ENCODE assay signal across 15 cellular contexts in genomic region chr1:43288058-43288784, GRCh38. TPM values are rescaled to one million over a fixed set of nuclear protein-coding genes. Genes with fewer than 3 reads are reported as not detected.
DNase-seq lines count a peak whose midpoint lies in the region; FAIRE-seq and TF ChIP-seq lines count a peak whose summit lies in the region.
"Had no signal": no experiment of that assay in that cellular context is flagged by ENCODE, and none has a peak within 500 bp of the region (broad histone marks: within the 10 kb centered on the region; RNA-seq: fewer than 3 reads in every experiment).

No MANE protein-coding gene starts in this region.

- H3K4me3 ChIP-seq in kidney (ENCODE audit: low read length in 2 of 2): no peak overlapping the region
- H3K4me3 ChIP-seq in suprapubic skin: no peak overlapping the region
- H3K4me3 ChIP-seq: BLaER1, PC-9 had no signal

- H3K36me3 Mint-ChIP-seq in brain (no peaks in the 10 kb centered on the region), type B pancreatic cell (no peaks in the 10 kb centered on the region)

- DNase-seq in NCI-H1694 treated with DMSO at 0.1 percent for 48 hours (lab: John Stamatoyannopoulos, UW) (peak; percentile 38), kidney (peak; percentile 47), type B pancreatic cell (ENCODE audit: extremely low spot score, unreplicated experiment) (no peak), suprapubic skin (ENCODE audit: low spot score in 2 of 2) (no peak), AG08395 (ENCODE audit: low spot score) (no peak), NCI-H2081 treated with DMSO at 0.1 percent for 48 hours (lab: John Stamatoyannopoulos, UW) (no peak)
- DNase-seq: H9, Kasumi-1, NCI-H2029, NCI-H2227 treated with DMSO at 0.1 percent for 48 hours, NCI-H748 treated with DMSO at 0.1 percent for 48 hours, PC-9 had no signal

- H3K36me3 ChIP-seq in kidney (ENCODE audit: control insufficient read depth in 1 of 2, insufficient read depth in 2 of 2, low read length in 2 of 2) (no peaks in the 10 kb centered on the region), suprapubic skin (no peaks in the 10 kb centered on the region)
- H3K36me3 ChIP-seq: BLaER1 had no signal

- H3K4me1 ChIP-seq in kidney (ENCODE audit: control insufficient read depth in 1 of 2, insufficient read depth in 1 of 2, low read depth in 1 of 2, low read length in 2 of 2) (peaks cover 10 to 17% of the 10 kb centered on the region in 2 donors), suprapubic skin (peaks cover 4% of the 10 kb centered on the region)

- no peak overlapping the region for H3K4me3 Mint-ChIP-seq in brain
- peak overlapping the region; percentile 3 for H3K4me3 Mint-ChIP-seq in type B pancreatic cell
- H3K4me3 Mint-ChIP-seq: H9 had no signal

- H3K9me3 Mint-ChIP-seq in brain (no peaks in the 10 kb centered on the region), type B pancreatic cell (no peaks in the 10 kb centered on the region)
- H3K9me3 Mint-ChIP-seq: H9 had no signal

- no peaks in the 10 kb centered on the region for H3K27me3 ChIP-seq in suprapubic skin
- H3K27me3 ChIP-seq: BLaER1 had no signal

- 92% methylated on average over 9 of the region's 9 CpGs for WGBS in suprapubic skin

- no peak for TF ChIP-seq POLR2A in suprapubic skin (IDR thresholded peaks at IDR 0.05)

- peaks cover 28% of the 10 kb centered on the region for H3K27me3 Mint-ChIP-seq in brain
- peaks cover 3% of the 10 kb centered on the region for H3K27me3 Mint-ChIP-seq in type B pancreatic cell

- H3K4me1 Mint-ChIP-seq in brain: peaks cover 4% of the 10 kb centered on the region
- H3K4me1 Mint-ChIP-seq in type B pancreatic cell (ENCODE audit: unreplicated experiment): peaks cover 12% of the 10 kb centered on the region

- FAIRE-seq in kidney (lab: Jason Lieb, UNC): no peak

- H3K27ac ChIP-seq in kidney (ENCODE audit: low read depth in 2 of 2, low read length in 2 of 2) (no peak overlapping the region), suprapubic skin (no peak overlapping the region)
- H3K27ac ChIP-seq: BLaER1, PC-9 had no signal

- no peak for TF ChIP-seq EP300 in suprapubic skin (IDR thresholded peaks at IDR 0.05)

- no peak overlapping the region for H3K9ac ChIP-seq in kidney (ENCODE audit: low read length in 2 of 2)
- H3K9ac ChIP-seq: BLaER1 had no signal

- H3K27ac Mint-ChIP-seq in brain (peak overlapping the region in 3 of 5 experiments; percentile 11 to 24 (median 12)), type B pancreatic cell (no peak overlapping the region)
- H3K27ac Mint-ChIP-seq: H9 had no signal

- no peaks in the 10 kb centered on the region for H3K9me3 ChIP-seq in kidney (ENCODE audit: control insufficient read depth in 1 of 2, low read length in 2 of 2)
- no peaks in the 10 kb centered on the region for H3K9me3 ChIP-seq in suprapubic skin
- H3K9me3 ChIP-seq: BLaER1 had no signal

- no peak for TF ChIP-seq CTCF in brain (conservative IDR thresholded peaks at IDR 0.05)
- TF ChIP-seq CTCF in kidney (IDR thresholded peaks at IDR 0.05; ENCODE audit: borderline replicate concordance, extremely low read depth, insufficient read depth): no peak
- no peak for TF ChIP-seq CTCF in type B pancreatic cell (conservative IDR thresholded peaks at IDR 0.05)
- TF ChIP-seq CTCF in suprapubic skin (IDR thresholded peaks at IDR 0.05): no peak

- intact Hi-C loops in kidney (cut with DNase I): no loop called here

RNA-seq across cellular contexts. Expression of gene C1orf210, which starts 2.8 kb away (rescaled TPM):
- polyA plus RNA-seq in brain (ENCODE audit: insufficient read depth, low read depth, low replicate concordance) (1.7 TPM), kidney (ENCODE audit: insufficient read depth, low read depth, low replicate concordance) (33.3 TPM)
- total RNA-seq in kidney (21.1 TPM), type B pancreatic cell (ENCODE audit: low replicate concordance) (9.9 and 17.2 TPM in 2 replicates), suprapubic skin (10 to 100 TPM in 3 of 4 donors, 1 to 10 TPM in 1; 4.3 to 20.9 (median 16.0) TPM)
- total RNA-seq: SK-MEL-5 had no signal

RNA-seq across cellular contexts. Expression of gene TIE1, which starts 12.6 kb away (rescaled TPM):
- polyA plus RNA-seq in brain (ENCODE audit: insufficient read depth, low read depth, low replicate concordance) (13.7 TPM), kidney (ENCODE audit: insufficient read depth, low read depth, low replicate concordance) (15.0 TPM)
- total RNA-seq in kidney (46.3 TPM), type B pancreatic cell (ENCODE audit: low replicate concordance) (1.3 TPM in 1 of 2 replicates, not detected in the other), suprapubic skin (10 to 100 TPM in 3 of 4 donors, 1 to 10 TPM in 1; 5.4 to 19.0 (median 11.3) TPM)
- total RNA-seq: PC-9 had no signal

RNA-seq across cellular contexts. Expression of gene TMEM125, which starts 18.4 kb away (rescaled TPM):
- polyA plus RNA-seq in brain (ENCODE audit: insufficient read depth, low read depth, low replicate concordance): 16.4 TPM
- total RNA-seq in kidney: 17.5 TPM
- polyA plus RNA-seq in kidney (ENCODE audit: insufficient read depth, low read depth, low replicate concordance): 22.0 TPM
- 19.8 and 51.7 TPM in 2 replicates for total RNA-seq in type B pancreatic cell (ENCODE audit: low replicate concordance)
- total RNA-seq in suprapubic skin: 10 to 100 TPM in 2 of 4 donors, 1 to 10 TPM in 2; 5.7 to 27.1 (median 14.8) TPM
- total RNA-seq: SK-MEL-5 had no signal

RNA-seq across cellular contexts. Expression of gene MPL, which starts 49.4 kb away (rescaled TPM):
- polyA plus RNA-seq in brain (ENCODE audit: insufficient read depth, low read depth, low replicate concordance): 0.32 TPM
- 0.25 TPM for total RNA-seq in kidney
- polyA plus RNA-seq in kidney (ENCODE audit: insufficient read depth, low read depth, low replicate concordance): not detected
- not detected in 2 replicates for total RNA-seq in type B pancreatic cell (ENCODE audit: low replicate concordance)
- not detected for total RNA-seq in suprapubic skin
- total RNA-seq: H9, SK-MEL-5 had no signal

Comparison
In these comparisons a context has a peak if more than half of its experiments do, and no peak if none do; other contexts are left out.
1. DNase-seq: peak in NCI-H1694 treated with DMSO at 0.1 percent for 48 hours (single experiment) and kidney (single experiment); none in type B pancreatic cell (single experiment), suprapubic skin (0 of 2), AG08395 (single experiment) and NCI-H2081 treated with DMSO at 0.1 percent for 48 hours (single experiment).